ENCODE assay signal across 25 cellular contexts in genomic region chr1:244915736-244916135, GRCh38.
"Had no signal": no experiment of that assay in that cellular context is flagged by ENCODE, and none has a peak within 500 bp of the region (broad histone marks: within the 10 kb centered on the region; RNA-seq: fewer than 3 reads in every experiment).

No MANE protein-coding gene starts in this region.

- H3K27me3 ChIP-seq: stomach, suprapubic skin, testis, thyroid gland, tibial artery, transverse colon, upper lobe of left lung, uterus, vagina had no signal

- H3K4me3 ChIP-seq: stomach, suprapubic skin, testis, thoracic aorta, thyroid gland, tibial artery, transverse colon, upper lobe of left lung, upper lobe of right lung, uterus, vagina had no signal

- H3K36me3 ChIP-seq: stomach, suprapubic skin, thoracic aorta, thyroid gland, tibial artery, transverse colon, upper lobe of left lung, upper lobe of right lung, uterus, vagina had no signal

- H3K9me3 ChIP-seq: stomach, suprapubic skin, testis, thoracic aorta, thyroid gland, tibial artery, transverse colon, upper lobe of left lung, upper lobe of right lung, uterus, vagina had no signal

- ATAC-seq: stimulated activated effector memory CD8-positive, alpha-beta T cell treated with anti-CD3 and anti-CD28 coated beads, Interleukin-12 subunit alpha, Interleukin-12 subunit beta, amount 100 ng/mL, for 72 hours; stimulated activated memory B cell treated with anti-CD40 and anti-IgM and Interleukin-4, amounts not matched to agents 10 μg/mL and 1 μg/mL and 100 μg/mL, for 72 hours; stimulated activated naive B cell treated with anti-CD40 and anti-IgM and Interleukin-4, amounts not matched to agents 10 μg/mL and 1 μg/mL and 100 μg/mL, for 72 hours; stimulated activated naive CD8-positive, alpha-beta T cell treated with anti-CD3 and anti-CD28 coated beads, Interleukin-15, amount 100 ng/mL, for 72 hours; stimulated activated naive CD8-positive, alpha-beta T cell treated with anti-CD3 and anti-CD28 coated beads, Interleukin-15, Interleukin-2, amounts not matched to agents 100 U/mL and 50 U/mL, for 24 hours; upper lobe of right lung had no signal

- H3K27ac ChIP-seq: stomach, suprapubic skin, testis, thoracic aorta, thyroid gland, tibial artery, transverse colon, upper lobe of left lung, upper lobe of right lung, uterus, vagina had no signal

- H3K4me1 ChIP-seq: thyroid gland, uterus had no signal

- DNase-seq: stimulated activated CD4-positive, alpha-beta T cell treated with anti-CD3 and anti-CD28 coated beads, Interleukin-2, amount 100 ng/mL, for 48 hours; stimulated activated CD4-positive, alpha-beta T cell treated with anti-CD3 and anti-CD28 coated beads, Interleukin-4, amount 100 ng/mL, for 1 hour; stimulated activated CD4-positive, alpha-beta T cell treated with anti-CD3 and anti-CD28 coated beads, Interleukin-4, amount 100 ng/mL, for 24 hours; stimulated activated CD4-positive, alpha-beta T cell treated with anti-CD3 and anti-CD28 coated beads, Interleukin-4, amount 100 ng/mL, for 4 hours; stimulated activated CD8-positive, alpha-beta memory T cell treated with anti-CD3 and anti-CD28 coated beads, Interleukin-4, amount 100 ng/mL, for 48 hours; stimulated activated naive B cell treated with anti-CD40 and anti-IgM and Interleukin-4, amounts not matched to agents 10 μg/mL and 1 μg/mL and 100 μg/mL, for 72 hours; stimulated activated naive CD4-positive, alpha-beta T cell; stimulated activated naive CD4-positive, alpha-beta T cell treated with Interleukin-2 at 50 U/mL for 16 hours; stimulated activated naive CD8-positive, alpha-beta T cell treated with anti-CD3 and anti-CD28 coated beads, Interleukin-15, amount 100 ng/mL, for 72 hours; stimulated activated naive CD8-positive, alpha-beta T cell treated with anti-CD3 and anti-CD28 coated beads, Interleukin-15, Interleukin-2, amounts not matched to agents 100 U/mL and 50 U/mL, for 24 hours; stomach; substantia nigra; testis; tibial artery; transverse colon; trophoblast cell; upper lobe of left lung; upper lobe of right lung; uterus had no signal
